In the genomic region with DNA sequence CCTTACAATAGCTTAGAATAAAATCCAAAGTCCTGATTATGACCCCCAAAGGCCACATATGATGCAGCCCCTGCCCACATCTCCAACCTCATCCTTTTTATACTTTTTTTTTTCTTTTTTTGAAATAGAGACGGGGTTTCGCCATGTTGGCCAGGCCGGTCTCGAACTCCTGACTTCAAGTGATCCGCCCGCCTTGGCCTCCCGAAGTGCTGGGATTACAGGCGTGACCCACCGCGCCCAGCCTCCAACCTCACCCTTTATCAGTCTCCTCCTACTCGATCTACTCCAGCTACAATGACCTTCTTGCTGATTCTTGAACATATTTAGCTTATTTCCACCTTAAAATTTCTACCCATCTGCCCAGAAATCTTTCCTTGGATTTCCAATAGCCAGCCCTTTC, we compare ENCODE assay signal across 8 cellular contexts. TPM values are rescaled to one million over a fixed set of nuclear protein-coding genes. Genes with fewer than 3 reads are reported as not detected.
DNase-seq lines count a peak whose midpoint lies in the region; ATAC-seq and TF ChIP-seq lines count a peak whose summit lies in the region.

No MANE protein-coding gene starts in this region.

- H3K27me3 ChIP-seq in KMS-11 (ENCODE audit: insufficient read depth, low read depth): no peaks in the 10 kb centered on the region

- peaks cover 42% of the 10 kb centered on the region for H3K4me1 Mint-ChIP-seq in chondrocyte (ENCODE audit: low read depth)
- H3K4me1 Mint-ChIP-seq in naive B cell: peaks cover 27 to 49% (median 34%) of the 10 kb centered on the region in 3 donors

- H3K36me3 Mint-ChIP-seq in chondrocyte (ENCODE audit: low read depth) (peaks cover 5% of the 10 kb centered on the region), naive B cell (peaks cover 0 to 6% of the 10 kb centered on the region in 2 donors)

- no peak for TF ChIP-seq CTCF in AG10803 (conservative IDR thresholded peaks at IDR 0.05; ENCODE audit: low read length)
- no peak for TF ChIP-seq CTCF in KMS-11 (conservative IDR thresholded peaks at IDR 0.05; ENCODE audit: low read depth, low read length)
- TF ChIP-seq CTCF in chondrocyte (IDR thresholded peaks at IDR 0.05): no peak

- H3K79me2 ChIP-seq in KMS-11 (ENCODE audit: insufficient read depth, low read depth): peaks cover 47% of the 10 kb centered on the region

- no peak overlapping the region for H2AFZ ChIP-seq in KMS-11 (ENCODE audit: low read depth)

- H3K27me3 Mint-ChIP-seq in chondrocyte (ENCODE audit: low read depth) (no peaks in the 10 kb centered on the region), naive B cell (no peaks in the 10 kb centered on the region)

- no peaks in the 10 kb centered on the region for H4K20me1 ChIP-seq in KMS-11 (ENCODE audit: insufficient read depth)

- H3K4me2 ChIP-seq in KMS-11: peak overlapping the region; percentile 98

- H3K4me3 Mint-ChIP-seq in chondrocyte (ENCODE audit: unreplicated experiment): peak overlapping the region; percentile 93
- H3K4me3 Mint-ChIP-seq in naive B cell: peak overlapping the region; percentile 94 to 99 (median 98)

- ATAC-seq in naive B cell (ENCODE audit: low read depth in 2 of 2) (no peak), sciatic nerve (no peak), HG03025 (IDR thresholded peaks at IDR 0.05; ENCODE audit: low FRiP score, unreplicated experiment) (no peak)

- H3K4me3 ChIP-seq in AG10803 (ENCODE audit: low read length) (peak overlapping the region; percentile 72), KMS-11 (IDR thresholded peaks at IDR 0.05; ENCODE audit: insufficient read depth, low read depth, low read length) (no peak overlapping the region)

- no peaks in the 10 kb centered on the region for H3K9me3 Mint-ChIP-seq in chondrocyte (ENCODE audit: low read depth)
- no peaks in the 10 kb centered on the region for H3K9me3 Mint-ChIP-seq in naive B cell

- intact Hi-C loops in sciatic nerve (cut with DNase I): no loop called here

- no peak overlapping the region; the same call in 1 of the 2 replicates for H3K27ac ChIP-seq in KMS-11

- peak overlapping the region; percentile 95 for H3K9ac ChIP-seq in KMS-11

- H3K4me1 ChIP-seq in KMS-11 (ENCODE audit: low read depth, poor library complexity, severe bottlenecking): peaks cover 21% of the 10 kb centered on the region

- DNase-seq in AG10803 (ENCODE audit: low read depth) (no peak), chondrocyte (ENCODE audit: low spot score) (no peak), naive B cell (no peak), sciatic nerve (ENCODE audit: low spot score) (no peak), SW 1271 (lab: John Stamatoyannopoulos, UW) (no peak)
- no peak for DNase-seq in stimulated activated CD4-positive, alpha-beta T cell treated with anti-CD3 and anti-CD28 coated beads, Interleukin-2, amount 100 ng/mL, for 48 hours

- peak overlapping the region; percentile 96 for H3K27ac Mint-ChIP-seq in chondrocyte (ENCODE audit: unreplicated experiment)
- peak overlapping the region; percentile 99 for H3K27ac Mint-ChIP-seq in naive B cell

- no peaks in the 10 kb centered on the region for H3K36me3 ChIP-seq in KMS-11 (ENCODE audit: insufficient read depth)

RNA-seq across cellular contexts. Expression of gene MAPKAPK5, which starts 1.2 kb away (rescaled TPM):
- total RNA-seq in chondrocyte: 30.1 to 31.9 TPM (median 31.6 TPM) in 3 replicates
- 10 to 100 TPM; 25.9 to 42.7 (median 29.1) TPM for polyA plus RNA-seq in naive B cell (ENCODE audit: low read depth in 6 of 6)
- 50.5 TPM for total RNA-seq in sciatic nerve
